ENCODE assay signal across 27 cellular contexts in the genomic region with DNA sequence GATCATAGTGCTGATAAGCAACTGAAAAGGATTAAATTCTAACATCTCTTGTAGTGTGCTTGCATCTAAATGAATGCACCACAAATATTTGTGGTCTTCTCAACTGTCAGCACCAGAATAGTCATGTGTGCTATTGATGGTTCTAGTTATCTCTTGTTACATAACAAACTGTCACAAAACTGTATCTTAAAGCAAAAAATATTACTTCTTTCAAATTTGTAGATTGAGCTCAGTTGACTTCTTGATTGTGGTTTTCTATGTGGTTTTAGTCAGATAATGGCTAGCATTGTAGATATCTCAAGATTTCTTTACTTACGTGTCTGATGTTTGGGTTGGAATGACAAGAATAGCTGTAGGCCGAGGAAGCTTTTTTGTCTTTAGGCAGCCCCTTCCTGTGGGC.
DNase-seq lines count a peak whose midpoint lies in the region; FAIRE-seq and TF ChIP-seq lines count a peak whose summit lies in the region.
"Had no signal": no experiment of that assay in that cellular context is flagged by ENCODE, and none has a peak within 500 bp of the region (broad histone marks: within the 10 kb centered on the region; RNA-seq: fewer than 3 reads in every experiment).

No MANE protein-coding gene starts in this region.

- H4K20me1 ChIP-seq in smooth muscle cell (ENCODE audit: low read depth) = no peaks in the 10 kb centered on the region

- H3K9me3 ChIP-seq in SJSA1 (replicated peaks) (no peaks in the 10 kb centered on the region), smooth muscle cell (replicated peaks; ENCODE audit: low read depth) (no peaks in the 10 kb centered on the region)
- H3K9me3 ChIP-seq: ovary, right atrium auricular region, SJCRH30, thyroid gland had no signal

- H3K79me2 ChIP-seq in smooth muscle cell (ENCODE audit: low read depth) = no peaks in the 10 kb centered on the region

- H3K36me3 Mint-ChIP-seq in chondrocyte (ENCODE audit: low read depth) = no peaks in the 10 kb centered on the region
- H3K36me3 Mint-ChIP-seq: activated naive CD4-positive, alpha-beta T cell treated with anti-CD3 and anti-CD28 coated beads, Interleukin-2, amount 50 U/mL, for 72 hours; brain; naive thymus-derived CD4-positive, alpha-beta T cell had no signal

- H3K27ac ChIP-seq in SJSA1 (peak overlapping the region; percentile 83), smooth muscle cell (ENCODE audit: low read depth) (peak overlapping the region; percentile 75)
- H3K27ac ChIP-seq: heart right ventricle, HL-60, ovary, right atrium auricular region, SJCRH30, thyroid gland, WERI-Rb-1 had no signal

- peak overlapping the region; percentile 2 for H3K27ac Mint-ChIP-seq in chondrocyte (ENCODE audit: unreplicated experiment)
- H3K27ac Mint-ChIP-seq: activated naive CD4-positive, alpha-beta T cell treated with anti-CD3 and anti-CD28 coated beads, Interleukin-2, amount 50 U/mL, for 72 hours; B cell; dendritic cell treated with granulocyte-macrophage colony-stimulating factor and Interleukin-4, amounts not matched to agents 40 ng/mL and 50 ng/mL, for 4 days; H9; naive thymus-derived CD4-positive, alpha-beta T cell had no signal

- H3F3A ChIP-seq in smooth muscle cell (ENCODE audit: low read depth) = no peaks in the 10 kb centered on the region

- H2AFZ ChIP-seq in smooth muscle cell (ENCODE audit: low read depth) = no peak overlapping the region

- H3K4me1 Mint-ChIP-seq in chondrocyte (ENCODE audit: low read depth) = peaks cover 27% of the 10 kb centered on the region
- H3K4me1 Mint-ChIP-seq: B cell; H9; naive thymus-derived CD4-positive, alpha-beta T cell had no signal

- H3K4me2 ChIP-seq in smooth muscle cell = no peak overlapping the region

- FAIRE-seq in HTR-8/SVneo (lab: Jason Lieb, UNC) = no peak
- FAIRE-seq: endometrium had no signal

- H3K9me3 Mint-ChIP-seq in chondrocyte (ENCODE audit: low read depth) = no peaks in the 10 kb centered on the region

- no peaks in the 10 kb centered on the region for H3K27me3 Mint-ChIP-seq in chondrocyte (ENCODE audit: low read depth)
- H3K27me3 Mint-ChIP-seq: B cell; brain; dendritic cell treated with granulocyte-macrophage colony-stimulating factor and Interleukin-4, amounts not matched to agents 40 ng/mL and 50 ng/mL, for 4 days; naive thymus-derived CD4-positive, alpha-beta T cell had no signal

- H3K4me1 ChIP-seq in SJSA1 (replicated peaks) (peaks cover 28% of the 10 kb centered on the region), smooth muscle cell (ENCODE audit: low read depth) (peaks cover 4% of the 10 kb centered on the region)
- H3K4me1 ChIP-seq: heart right ventricle, right atrium auricular region, thyroid gland had no signal

- DNase-seq in HTR-8/SVneo (ENCODE audit: insufficient read length, low spot score) (peak; percentile 9), SJSA1 (ENCODE audit: low read depth in 1 of 2, low spot score in 2 of 2) (peak in 1 of 2 experiments; percentile 63), chondrocyte (ENCODE audit: low spot score) (no peak), smooth muscle cell (lab: John Stamatoyannopoulos, UW; ENCODE audit: unreplicated experiment) (no peak), HK-2 (ENCODE audit: unreplicated experiment) (no peak), HPDE6-E6E7 (ENCODE audit: extremely low spot score) (no peak), hepatic stellate cell (ENCODE audit: low spot score) (no peak)
- DNase-seq: activated CD4-positive, alpha-beta T cell treated with anti-CD3 and anti-CD28 coated beads, Interleukin-2, amount 50 U/mL, for 1 hour; H9; heart right ventricle; MV-4-11; naive thymus-derived CD4-positive, alpha-beta T cell; NCI-H345; ovary; stimulated activated CD4-positive, alpha-beta T cell treated with anti-CD3 and anti-CD28 coated beads, Interleukin-12 subunit alpha, Interleukin-12 subunit beta, amount 100 ng/mL, for 4 hours; stimulated activated CD4-positive, alpha-beta T cell treated with anti-CD3 and anti-CD28 coated beads, Interleukin-4, amount 100 ng/mL, for 4 hours; stimulated activated naive CD8-positive, alpha-beta T cell treated with anti-CD3 and anti-CD28 coated beads, Interleukin-15, Interleukin-2, amounts not matched to agents 100 U/mL and 50 U/mL, for 24 hours; thyroid gland; WERI-Rb-1 had no signal

- no peak overlapping the region for H3K9ac ChIP-seq in smooth muscle cell (ENCODE audit: low read depth)

- H3K27me3 ChIP-seq in SJSA1 (replicated peaks) = no peaks in the 10 kb centered on the region
- H3K27me3 ChIP-seq in smooth muscle cell (ENCODE audit: low read depth) = no peaks in the 10 kb centered on the region
- H3K27me3 ChIP-seq: heart right ventricle, ovary, right atrium auricular region, SJCRH30, thyroid gland had no signal

- H3K36me3 ChIP-seq in SJSA1 (no peaks in the 10 kb centered on the region), smooth muscle cell (ENCODE audit: low read depth) (no peaks in the 10 kb centered on the region)
- H3K36me3 ChIP-seq: heart right ventricle, ovary, right atrium auricular region, SJCRH30, thyroid gland, WERI-Rb-1 had no signal

- 16% methylated on average over 2 of the region's 2 CpGs for WGBS in smooth muscle cell (ENCODE audit: low lambda C conversion rate)

- TF ChIP-seq CTCF in chondrocyte (IDR thresholded peaks at IDR 0.05) (no peak), smooth muscle cell (IDR thresholded peaks at IDR 0.05; ENCODE audit: borderline replicate concordance, insufficient read depth, poor library complexity, severe bottlenecking) (no peak)

- H3K4me3 Mint-ChIP-seq in chondrocyte (ENCODE audit: unreplicated experiment) = no peak overlapping the region
- H3K4me3 Mint-ChIP-seq: B cell; brain; dendritic cell treated with granulocyte-macrophage colony-stimulating factor and Interleukin-4, amounts not matched to agents 40 ng/mL and 50 ng/mL, for 4 days; H9; naive thymus-derived CD4-positive, alpha-beta T cell had no signal

- H3K4me3 ChIP-seq in SJSA1 = no peak overlapping the region
- no peak overlapping the region for H3K4me3 ChIP-seq in smooth muscle cell
- H3K4me3 ChIP-seq: heart right ventricle, ovary, right atrium auricular region, SJCRH30, thyroid gland had no signal
